ENCODE assay signal across 7 cellular contexts in the genomic region with DNA sequence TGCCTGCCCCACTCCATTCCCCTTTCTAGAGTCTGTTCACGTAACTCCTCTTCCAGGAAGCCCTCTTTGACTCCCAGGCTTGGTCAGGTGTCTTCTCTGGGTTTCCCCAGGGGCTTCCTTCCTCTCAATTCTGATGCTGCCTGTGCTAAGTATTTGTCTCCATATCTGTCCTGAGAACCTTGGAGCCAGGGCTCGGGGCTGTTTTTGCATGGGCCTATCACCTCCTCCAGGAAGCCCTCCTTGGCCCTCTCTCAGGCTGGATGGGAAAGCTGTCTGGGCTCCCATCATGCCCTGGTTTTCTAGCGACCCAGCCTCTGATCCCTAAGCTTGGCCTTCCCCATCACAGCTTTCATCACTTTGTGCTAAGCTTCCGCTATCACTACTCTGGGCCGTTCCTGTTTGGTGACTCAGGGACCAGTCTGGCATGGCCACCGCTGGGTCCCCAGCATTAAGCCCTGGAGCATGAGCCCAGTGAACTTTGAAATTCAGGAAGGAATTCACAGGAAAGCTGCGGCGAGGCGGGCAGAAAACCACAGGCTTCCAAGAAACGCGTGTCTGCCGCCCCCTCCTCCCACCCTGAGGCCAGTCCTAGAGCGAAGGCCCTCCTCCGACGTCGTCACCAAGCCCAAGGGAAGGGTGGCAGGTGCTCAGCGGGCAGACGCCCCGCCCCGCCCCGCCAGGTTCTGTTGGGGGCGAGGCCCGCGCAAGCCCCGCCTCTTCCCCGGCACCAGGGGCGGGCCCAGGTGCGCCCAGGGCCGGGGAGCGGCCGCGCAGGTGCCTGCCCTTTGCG. TPM values are rescaled to one million over a fixed set of nuclear protein-coding genes. Genes with fewer than 3 reads are reported as not detected.
DNase-seq lines count a peak whose midpoint lies in the region; ATAC-seq and TF ChIP-seq lines count a peak whose summit lies in the region.

No MANE protein-coding gene starts in this region.

- ATAC-seq in GM18868 (IDR thresholded peaks at IDR 0.05; ENCODE audit: unreplicated experiment) = peak; percentile 72

- peak overlapping the region; percentile 29 to 46 for H3K27ac ChIP-seq in liver (ENCODE audit: low read depth in 1 of 2, low read length in 2 of 2)

- H3K36me3 ChIP-seq in liver (ENCODE audit: control insufficient read depth in 4 of 4, insufficient read depth in 3 of 4, low read depth in 1 of 4, low read length in 3 of 4) = no peaks in the 10 kb centered on the region

- no peaks in the 10 kb centered on the region for H3K27me3 ChIP-seq in liver (ENCODE audit: control insufficient read depth in 4 of 4, insufficient read depth in 4 of 4, low read length in 3 of 4)

- no peaks in the 10 kb centered on the region for H3K9me3 ChIP-seq in liver (ENCODE audit: control insufficient read depth in 4 of 4, low read length in 3 of 4)

- no peak for TF ChIP-seq CTCF in WI38 (IDR thresholded peaks at IDR 0.05; ENCODE audit: low read depth, low read length)
- no peak for TF ChIP-seq CTCF in liver (IDR thresholded peaks at IDR 0.05; ENCODE audit: low read depth, low read length, missing input control)

- DNase-seq in NCI-H1092 (lab: John Stamatoyannopoulos, UW) (peak; percentile 40), cerebellar cortex (ENCODE audit: low spot score) (peak; percentile 79), mesenteric fat pad (ENCODE audit: low spot score) (no peak)
- DNase-seq in stimulated activated CD4-positive, alpha-beta T cell treated with anti-CD3 and anti-CD28 coated beads, TNF-alpha, amount 100 ng/mL, for 24 hours (ENCODE audit: low read depth in 3 of 3) = peak; percentile 27 to 83 (median 40)

- no peak for TF ChIP-seq RAD21 in liver (IDR thresholded peaks at IDR 0.05)

- peak overlapping the region; percentile 30; the same call in 1 of the 2 replicates for H3K4me3 ChIP-seq in WI38 (ENCODE audit: low read depth, low read length)
- H3K4me3 ChIP-seq in liver (ENCODE audit: low read depth in 1 of 3, low read length in 3 of 3) = peak overlapping the region in 2 of 3 donors; percentile 20 to 56

- 11% methylated on average over 33 of the region's 33 CpGs for WGBS in liver

- H3K4me1 ChIP-seq in liver (ENCODE audit: control insufficient read depth in 4 of 4, insufficient read depth in 4 of 4, low read length in 3 of 4) = peaks cover 0 to 12% (median 9%) of the 10 kb centered on the region in 4 donors

- no peak overlapping the region for H3K9ac ChIP-seq in liver (ENCODE audit: low read depth in 1 of 2, low read length in 2 of 2)

TF ChIP-seq in liver, 16 proteins besides CTCF, POLR2A, EP300 and RAD21:
- no peak for TF ChIP-seq FOXA2 (IDR thresholded peaks at IDR 0.05)
- TF ChIP-seq NR2F2 (IDR thresholded peaks at IDR 0.05) = no peak
- no peak for TF ChIP-seq SP1 (IDR thresholded peaks at IDR 0.05)
- TF ChIP-seq EGR1 (IDR thresholded peaks at IDR 0.05; ENCODE audit: low read depth in 2 of 2) = no peak
- TF ChIP-seq YY1 (IDR thresholded peaks at IDR 0.05) = no peak
- TF ChIP-seq HNF4A (conservative IDR thresholded peaks at IDR 0.05) = no peak
- TF ChIP-seq JUND (IDR thresholded peaks at IDR 0.05) = no peak
- TF ChIP-seq, protein P1, sequence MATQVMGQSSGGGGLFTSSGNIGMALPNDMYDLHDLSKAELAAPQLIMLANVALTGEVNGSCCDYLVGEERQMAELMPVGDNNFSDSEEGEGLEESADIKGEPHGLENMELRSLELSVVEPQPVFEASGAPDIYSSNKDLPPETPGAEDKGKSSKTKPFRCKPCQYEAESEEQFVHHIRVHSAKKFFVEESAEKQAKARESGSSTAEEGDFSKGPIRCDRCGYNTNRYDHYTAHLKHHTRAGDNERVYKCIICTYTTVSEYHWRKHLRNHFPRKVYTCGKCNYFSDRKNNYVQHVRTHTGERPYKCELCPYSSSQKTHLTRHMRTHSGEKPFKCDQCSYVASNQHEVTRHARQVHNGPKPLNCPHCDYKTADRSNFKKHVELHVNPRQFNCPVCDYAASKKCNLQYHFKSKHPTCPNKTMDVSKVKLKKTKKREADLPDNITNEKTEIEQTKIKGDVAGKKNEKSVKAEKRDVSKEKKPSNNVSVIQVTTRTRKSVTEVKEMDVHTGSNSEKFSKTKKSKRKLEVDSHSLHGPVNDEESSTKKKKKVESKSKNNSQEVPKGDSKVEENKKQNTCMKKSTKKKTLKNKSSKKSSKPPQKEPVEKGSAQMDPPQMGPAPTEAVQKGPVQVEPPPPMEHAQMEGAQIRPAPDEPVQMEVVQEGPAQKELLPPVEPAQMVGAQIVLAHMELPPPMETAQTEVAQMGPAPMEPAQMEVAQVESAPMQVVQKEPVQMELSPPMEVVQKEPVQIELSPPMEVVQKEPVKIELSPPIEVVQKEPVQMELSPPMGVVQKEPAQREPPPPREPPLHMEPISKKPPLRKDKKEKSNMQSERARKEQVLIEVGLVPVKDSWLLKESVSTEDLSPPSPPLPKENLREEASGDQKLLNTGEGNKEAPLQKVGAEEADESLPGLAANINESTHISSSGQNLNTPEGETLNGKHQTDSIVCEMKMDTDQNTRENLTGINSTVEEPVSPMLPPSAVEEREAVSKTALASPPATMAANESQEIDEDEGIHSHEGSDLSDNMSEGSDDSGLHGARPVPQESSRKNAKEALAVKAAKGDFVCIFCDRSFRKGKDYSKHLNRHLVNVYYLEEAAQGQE (IDR thresholded peaks at IDR 0.05) = no peak
- no peak for TF ChIP-seq RXRA (IDR thresholded peaks at IDR 0.05)
- TF ChIP-seq, protein P2, sequence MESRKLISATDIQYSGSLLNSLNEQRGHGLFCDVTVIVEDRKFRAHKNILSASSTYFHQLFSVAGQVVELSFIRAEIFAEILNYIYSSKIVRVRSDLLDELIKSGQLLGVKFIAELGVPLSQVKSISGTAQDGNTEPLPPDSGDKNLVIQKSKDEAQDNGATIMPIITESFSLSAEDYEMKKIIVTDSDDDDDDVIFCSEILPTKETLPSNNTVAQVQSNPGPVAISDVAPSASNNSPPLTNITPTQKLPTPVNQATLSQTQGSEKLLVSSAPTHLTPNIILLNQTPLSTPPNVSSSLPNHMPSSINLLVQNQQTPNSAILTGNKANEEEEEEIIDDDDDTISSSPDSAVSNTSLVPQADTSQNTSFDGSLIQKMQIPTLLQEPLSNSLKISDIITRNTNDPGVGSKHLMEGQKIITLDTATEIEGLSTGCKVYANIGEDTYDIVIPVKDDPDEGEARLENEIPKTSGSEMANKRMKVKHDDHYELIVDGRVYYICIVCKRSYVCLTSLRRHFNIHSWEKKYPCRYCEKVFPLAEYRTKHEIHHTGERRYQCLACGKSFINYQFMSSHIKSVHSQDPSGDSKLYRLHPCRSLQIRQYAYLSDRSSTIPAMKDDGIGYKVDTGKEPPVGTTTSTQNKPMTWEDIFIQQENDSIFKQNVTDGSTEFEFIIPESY (IDR thresholded peaks at IDR 0.05) = no peak
- no peak for TF ChIP-seq TAF1 (conservative IDR thresholded peaks at IDR 0.05)
- TF ChIP-seq HNF4G (IDR thresholded peaks at IDR 0.05) = no peak
- TF ChIP-seq FOXA1 (IDR thresholded peaks at IDR 0.05) = no peak
- TF ChIP-seq, protein P3, sequence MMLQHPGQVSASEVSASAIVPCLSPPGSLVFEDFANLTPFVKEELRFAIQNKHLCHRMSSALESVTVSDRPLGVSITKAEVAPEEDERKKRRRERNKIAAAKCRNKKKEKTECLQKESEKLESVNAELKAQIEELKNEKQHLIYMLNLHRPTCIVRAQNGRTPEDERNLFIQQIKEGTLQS (IDR thresholded peaks at IDR 0.05) = no peak
- no peak for TF ChIP-seq GABPA (IDR thresholded peaks at IDR 0.05 in 1 of 2, conservative IDR thresholded peaks at IDR 0.05 in 1 of 2)

RNA-seq across cellular contexts. Expression of a gene that starts 0.5 kb away (rescaled TPM):
- total RNA-seq in liver (10 to 100 TPM in 1 of 2 donors, 1 to 10 TPM in 1; 7.0 to 43.0 TPM), mesenteric fat pad (13.8 TPM)
- 10 to 100 TPM in 1 of 2 donors, 1 to 10 TPM in 1; 7.1 to 14.2 TPM for polyA plus RNA-seq in liver

RNA-seq across cellular contexts. Expression of a gene that starts 7.7 kb away (rescaled TPM):
- 1 to 10 TPM; 2.7 to 3.0 TPM for total RNA-seq in liver
- polyA plus RNA-seq in liver = 1 to 10 TPM; 9.7 to 10.0 TPM
- total RNA-seq in mesenteric fat pad = 193 TPM

RNA-seq across cellular contexts. Expression of a gene that starts 39.9 kb away (rescaled TPM):
- total RNA-seq in liver = not detected
- not detected for polyA plus RNA-seq in liver
- not detected for total RNA-seq in mesenteric fat pad

RNA-seq across cellular contexts. Expression of a gene that starts 40.2 kb away (rescaled TPM):
- total RNA-seq in liver (1 to 10 TPM in 1 of 2 donors, not detected in 1; 1.6 TPM), mesenteric fat pad (2.2 TPM)
- polyA plus RNA-seq in liver = under 1 TPM in 1 of 2 donors, not detected in 1; 0.36 TPM

RNA-seq across cellular contexts. Expression of a gene that starts 51.9 kb away (rescaled TPM):
- total RNA-seq in liver = 10 to 100 TPM; 34.1 to 42.8 TPM
- polyA plus RNA-seq in liver = 10 to 100 TPM; 43.0 to 74.1 TPM
- 36.5 TPM for total RNA-seq in mesenteric fat pad

Comparison
In these comparisons a context has a peak if more than half of its experiments do, and no peak if none do; other contexts are left out.
1. RNA of a gene that starts 7.7 kb away (total RNA-seq): 193 TPM in mesenteric fat pad (single experiment); 2.7 to 3.0 TPM in liver; every median in the first group is over 10 times any median in the second.